In the genomic region with DNA sequence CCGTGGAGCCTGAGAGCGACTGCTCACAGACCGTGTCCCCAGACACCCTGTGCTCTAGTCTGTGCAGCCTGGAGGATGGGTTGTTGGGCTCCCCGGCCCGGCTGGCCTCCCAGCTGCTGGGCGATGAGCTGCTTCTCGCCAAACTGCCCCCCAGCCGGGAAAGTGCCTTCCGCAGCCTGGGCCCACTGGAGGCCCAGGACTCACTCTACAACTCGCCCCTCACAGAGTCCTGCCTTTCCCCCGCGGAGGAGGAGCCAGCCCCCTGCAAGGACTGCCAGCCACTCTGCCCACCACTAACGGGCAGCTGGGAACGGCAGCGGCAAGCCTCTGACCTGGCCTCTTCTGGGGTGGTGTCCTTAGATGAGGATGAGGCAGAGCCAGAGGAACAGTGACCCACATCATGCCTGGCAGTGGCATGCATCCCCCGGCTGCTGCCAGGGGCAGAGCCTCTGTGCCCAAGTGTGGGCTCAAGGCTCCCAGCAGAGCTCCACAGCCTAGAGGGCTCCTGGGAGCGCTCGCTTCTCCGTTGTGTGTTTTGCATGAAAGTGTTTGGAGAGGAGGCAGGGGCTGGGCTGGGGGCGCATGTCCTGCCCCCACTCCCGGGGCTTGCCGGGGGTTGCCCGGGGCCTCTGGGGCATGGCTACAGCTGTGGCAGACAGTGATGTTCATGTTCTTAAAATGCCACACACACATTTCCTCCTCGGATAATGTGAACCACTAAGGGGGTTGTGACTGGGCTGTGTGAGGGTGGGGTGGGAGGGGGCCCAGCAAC, we compare ENCODE assay signal across 24 cellular contexts. TPM values are rescaled to one million over a fixed set of nuclear protein-coding genes. Genes with fewer than 3 reads are reported as not detected.
DNase-seq lines count a peak whose midpoint lies in the region; ATAC-seq and TF ChIP-seq lines count a peak whose summit lies in the region.
"Had no signal": no experiment of that assay in that cellular context is flagged by ENCODE, and none has a peak within 500 bp of the region (broad histone marks: within the 10 kb centered on the region; RNA-seq: fewer than 3 reads in every experiment).

No MANE protein-coding gene starts in this region.

- whole genome bisulfite sequencing in HUES64: 87% methylated on average over 23 of the region's 24 CpGs
- 87 to 91% methylated on average over 14 to 23 of the region's 24 CpGs for WGBS in endodermal cell (ENCODE audit: insufficient coverage in 1 of 2, insufficient read length in 1 of 2), 2 experiments

- no peak for TF ChIP-seq POLR2A in erythroblast (IDR thresholded peaks at IDR 0.05; ENCODE audit: low read length)

- no peak overlapping the region for H3K27ac Mint-ChIP-seq in endodermal cell
- H3K27ac Mint-ChIP-seq: activated CD8-positive, alpha-beta T cell treated with anti-CD3 and anti-CD28 coated beads, Interleukin-2, amount 10 ng/mL, durations not matched to agents 7 days and 5 days; activated T-cell treated with anti-CD3 and anti-CD28 coated beads, Interleukin-2, amount 50 U/mL, for 24 hours; CD4-positive, alpha-beta T cell had no signal

- H3K36me3 ChIP-seq in HUES64 (ENCODE audit: insufficient read depth, low read length) (peaks cover 30% of the 10 kb centered on the region), endodermal cell (ENCODE audit: control insufficient read depth, insufficient read depth, low read length) (peaks cover 29% of the 10 kb centered on the region), osteoblast (ENCODE audit: insufficient read depth, low read length) (peaks cover 21% of the 10 kb centered on the region)

- peaks cover 34% of the 10 kb centered on the region for H3K36me3 Mint-ChIP-seq in endodermal cell (ENCODE audit: low read depth)

- H3K4me1 ChIP-seq in HUES64 (ENCODE audit: insufficient read depth, low read length): peaks cover 9% of the 10 kb centered on the region; the same call in 1 of the 2 replicates
- no peaks in the 10 kb centered on the region for H3K4me1 ChIP-seq in endodermal cell (ENCODE audit: control insufficient read depth, insufficient read depth, low read length)
- peaks cover 12% of the 10 kb centered on the region for H3K4me1 ChIP-seq in osteoblast (ENCODE audit: insufficient read depth, low read length)

- no peak for TF ChIP-seq CTCF in 22Rv1 (IDR thresholded peaks at IDR 0.05)
- TF ChIP-seq CTCF in endodermal cell (conservative IDR thresholded peaks at IDR 0.05): no peak
- no peak for TF ChIP-seq CTCF in osteoblast (IDR thresholded peaks at IDR 0.05; ENCODE audit: extremely low read depth, low read depth, low read length)

- H3K9ac ChIP-seq in HUES64 (ENCODE audit: low read depth, low read length) (no peak overlapping the region), endodermal cell (ENCODE audit: extremely low read depth, low read length, poor library complexity, severe bottlenecking) (no peak overlapping the region)

- peaks cover 8% of the 10 kb centered on the region for H3K79me2 ChIP-seq in osteoblast (ENCODE audit: insufficient read depth, low read length)

- ATAC-seq in HG03378 (IDR thresholded peaks at IDR 0.05; ENCODE audit: unreplicated experiment) (no peak), HG03521 (IDR thresholded peaks at IDR 0.05; ENCODE audit: unreplicated experiment) (no peak)

- H3K27ac ChIP-seq in 22Rv1 (peak overlapping the region; percentile 75), HUES64 (ENCODE audit: low read depth, low read length) (peak overlapping the region; percentile 25; the same call in 1 of the 2 replicates), endodermal cell (ENCODE audit: low read depth, low read length) (peak overlapping the region; percentile 24), osteoblast (ENCODE audit: low read depth, low read length) (no peak overlapping the region)

- no peak overlapping the region for H3K4me2 ChIP-seq in osteoblast (ENCODE audit: insufficient read depth, low read length)

- H3K4me3 ChIP-seq in HUES64 (ENCODE audit: low read length): no peak overlapping the region
- H3K4me3 ChIP-seq in endodermal cell (ENCODE audit: low read length): no peak overlapping the region
- H3K4me3 ChIP-seq in osteoblast (ENCODE audit: insufficient read depth, low read length): no peak overlapping the region
- H3K4me3 ChIP-seq: esophagus muscularis mucosa, HAP-1, mucosa of descending colon, psoas muscle, spleen, vagina had no signal

- H3K9me3 ChIP-seq in HUES64 (ENCODE audit: insufficient read depth, low read depth, low read length) (no peaks in the 10 kb centered on the region), endodermal cell (ENCODE audit: control insufficient read depth, low read length) (no peaks in the 10 kb centered on the region), osteoblast (ENCODE audit: low read depth, low read length) (no peaks in the 10 kb centered on the region)
- H3K9me3 ChIP-seq: esophagus muscularis mucosa, HAP-1, mucosa of descending colon, psoas muscle, spleen, vagina had no signal

- no peak overlapping the region for H3K4me3 Mint-ChIP-seq in endodermal cell
- H3K4me3 Mint-ChIP-seq: activated CD8-positive, alpha-beta T cell treated with anti-CD3 and anti-CD28 coated beads, Interleukin-2, amount 10 ng/mL, durations not matched to agents 7 days and 5 days; activated T-cell treated with anti-CD3 and anti-CD28 coated beads, Interleukin-2, amount 50 U/mL, for 24 hours; CD4-positive, alpha-beta T cell had no signal

- no peak for DNase-seq in endodermal cell
- peak; percentile 75 for DNase-seq in osteoblast (ENCODE audit: insufficient read length, low spot score, missing footprints)
- no peak for DNase-seq in COLO829 (ENCODE audit: low spot score)
- DNase-seq in erythroblast (lab: John Stamatoyannopoulos, UW): no peak
- DNase-seq: activated naive CD4-positive, alpha-beta T cell treated with Interleukin-2 at 50 U/mL for 16 hours; activated T-cell treated with anti-CD3 and anti-CD28 coated beads, Interleukin-2, amount 50 U/mL, for 24 hours; CD4-positive, alpha-beta T cell; effector CD4-positive, alpha-beta T cell; NCI-H1092 treated with DMSO at 0.1 percent for 48 hours; spleen; stimulated activated CD4-positive, alpha-beta T cell treated with anti-CD3 and anti-CD28 coated beads, Interleukin-4, amount 100 ng/mL, for 4 hours had no signal

- H4K20me1 ChIP-seq in osteoblast (ENCODE audit: insufficient read depth, low read length): peaks cover 6% of the 10 kb centered on the region

- no peaks in the 10 kb centered on the region for H3K27me3 Mint-ChIP-seq in endodermal cell (ENCODE audit: insufficient read depth)
- H3K27me3 Mint-ChIP-seq: activated T-cell treated with anti-CD3 and anti-CD28 coated beads, Interleukin-2, amount 50 U/mL, for 24 hours; CD4-positive, alpha-beta T cell had no signal

- no peaks in the 10 kb centered on the region for H3K9me3 Mint-ChIP-seq in endodermal cell
- H3K9me3 Mint-ChIP-seq: activated T-cell treated with anti-CD3 and anti-CD28 coated beads, Interleukin-2, amount 50 U/mL, for 24 hours; CD4-positive, alpha-beta T cell; neural crest cell had no signal

- no peaks in the 10 kb centered on the region for H3K27me3 ChIP-seq in HUES64 (ENCODE audit: insufficient read depth, low read length)
- no peaks in the 10 kb centered on the region for H3K27me3 ChIP-seq in endodermal cell (ENCODE audit: control insufficient read depth, insufficient read depth, low read length, poor library complexity, severe bottlenecking)
- no peaks in the 10 kb centered on the region for H3K27me3 ChIP-seq in osteoblast (ENCODE audit: insufficient read depth, low read length)
- H3K27me3 ChIP-seq: esophagus muscularis mucosa, spleen, vagina had no signal

- H2AFZ ChIP-seq in osteoblast (ENCODE audit: low read length): no peak overlapping the region

- H3K4me1 Mint-ChIP-seq in endodermal cell: peaks cover 20% of the 10 kb centered on the region

RNA-seq across cellular contexts. Expression of gene FAM131A, which starts 7.4 kb away (rescaled TPM):
- polyA plus RNA-seq in HUES64 (2013, experiment 1 of 2): 11.5 TPM
- 12.2 TPM for polyA plus RNA-seq in HUES64 (2013, experiment 2 of 2)
- total RNA-seq in endodermal cell (10 to 100 TPM; 18.3 to 24.1 TPM), osteoblast (9.8 and 10.6 TPM in 2 replicates)
- polyA plus RNA-seq in endodermal cell (2013, experiment 1 of 2): 28.0 TPM
- polyA plus RNA-seq in endodermal cell (2013, experiment 2 of 2): 25.5 TPM

RNA-seq across cellular contexts. Expression of gene CLCN2, which starts 16.6 kb away (rescaled TPM):
- 9.1 TPM for polyA plus RNA-seq in HUES64 (2013, experiment 1 of 2)
- 8.7 TPM for polyA plus RNA-seq in HUES64 (2013, experiment 2 of 2)
- total RNA-seq in endodermal cell (10 to 100 TPM; 32.4 to 38.4 TPM), osteoblast (3.2 and 4.3 TPM in 2 replicates)
- 27.9 TPM for polyA plus RNA-seq in endodermal cell (2013, experiment 1 of 2)
- polyA plus RNA-seq in endodermal cell (2013, experiment 2 of 2): 23.3 TPM

RNA-seq across cellular contexts. Expression of gene POLR2H, which starts 16.7 kb away (rescaled TPM):
- polyA plus RNA-seq in HUES64 (2013, experiment 1 of 2): 108 TPM
- polyA plus RNA-seq in HUES64 (2013, experiment 2 of 2): 107 TPM
- total RNA-seq in endodermal cell: 100 to 1,000 TPM in 1 of 2 donors, 10 to 100 TPM in 1; 95.9 to 117 TPM
- 119 TPM for polyA plus RNA-seq in endodermal cell (2013, experiment 1 of 2)
- polyA plus RNA-seq in endodermal cell (2013, experiment 2 of 2): 99.0 TPM
- 47.4 and 61.2 TPM in 2 replicates for total RNA-seq in osteoblast

RNA-seq across cellular contexts. Expression of gene EIF4G1, which starts 30.4 kb away (rescaled TPM):
- polyA plus RNA-seq in HUES64 (2013, experiment 1 of 2): 274 TPM
- 233 TPM for polyA plus RNA-seq in HUES64 (2013, experiment 2 of 2)
- total RNA-seq in endodermal cell (100 to 1,000 TPM; 408 to 475 TPM), osteoblast (215 and 245 TPM in 2 replicates)
- polyA plus RNA-seq in endodermal cell (2013, experiment 1 of 2): 196 TPM
- 206 TPM for polyA plus RNA-seq in endodermal cell (2013, experiment 2 of 2)

RNA-seq across cellular contexts. Expression of gene THPO, which starts 33.2 kb away (rescaled TPM):
- 0.80 TPM for polyA plus RNA-seq in HUES64 (2013, experiment 1 of 2)
- 1.6 TPM for polyA plus RNA-seq in HUES64 (2013, experiment 2 of 2)
- total RNA-seq in endodermal cell (1 to 10 TPM; 1.4 to 1.7 TPM), osteoblast (under 0.01 TPM in 1 of 2 replicates, not detected in the other)
- 1.2 TPM for polyA plus RNA-seq in endodermal cell (2013, experiment 1 of 2)
- polyA plus RNA-seq in endodermal cell (2013, experiment 2 of 2): 1.4 TPM
- total RNA-seq: activated CD8-positive, alpha-beta T cell treated with anti-CD3 and anti-CD28 coated beads, Interleukin-2, amount 10 ng/mL, durations not matched to agents 7 days and 5 days; CD4-positive, alpha-beta T cell; glomerular endothelial cell; NCI-H460 had no signal
